Comparison of ENCODE assay signal across 8 cellular contexts in the genomic region with DNA sequence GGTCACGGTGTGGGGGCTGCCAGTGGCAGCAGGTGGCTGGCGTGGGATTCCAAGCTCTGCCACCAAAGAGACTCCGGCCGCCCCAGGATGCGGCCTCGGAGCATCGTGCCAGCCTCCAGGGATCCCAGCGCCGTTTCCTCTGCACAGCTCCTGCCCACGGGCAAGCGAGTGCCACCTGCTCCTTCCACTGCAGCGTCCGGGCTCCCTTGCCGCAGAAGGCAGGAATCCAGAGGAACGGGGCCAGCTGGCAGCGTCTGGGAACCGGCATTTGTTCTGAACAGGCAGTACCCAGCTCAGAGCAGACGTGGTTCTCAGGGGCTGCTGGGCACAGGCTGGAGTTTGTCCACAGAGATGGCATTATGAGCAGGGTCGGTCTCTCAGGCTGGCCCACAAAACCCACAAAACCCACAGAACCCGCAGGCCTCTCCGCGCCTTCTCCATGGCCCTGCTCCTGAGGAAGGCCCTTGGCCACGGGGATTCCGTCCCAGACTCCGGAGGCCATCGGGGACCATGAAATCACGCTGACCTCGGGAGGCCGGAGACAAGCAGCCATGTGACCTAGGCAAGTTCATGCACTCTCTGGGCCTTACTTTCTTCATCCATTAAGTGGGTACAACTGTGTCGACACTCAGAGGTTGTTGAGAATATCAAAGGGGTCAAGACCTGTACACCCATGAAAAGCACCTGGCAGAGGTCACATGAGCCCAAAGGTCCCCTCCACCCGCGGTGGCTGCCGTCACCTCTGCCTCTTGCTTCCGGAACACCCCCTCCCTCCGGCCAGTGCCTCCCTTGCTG. TPM values are rescaled to one million over a fixed set of nuclear protein-coding genes. Genes with fewer than 3 reads are reported as not detected.
A peak's percentile ranks its signal among the peaks of the same experiment; 100 is the strongest.
DNase-seq lines count a peak whose midpoint lies in the region; ATAC-seq and TF ChIP-seq lines count a peak whose summit lies in the region.

No MANE protein-coding gene starts in this region.

- H3K27me3 ChIP-seq in tibial artery, result no peaks in the 10 kb centered on the region

- ATAC-seq in GM18870 (IDR thresholded peaks at IDR 0.05; ENCODE audit: unreplicated experiment), result no peak

- H3K4me1 ChIP-seq in tibial artery, result peaks cover 0 to 27% (median 21%) of the 10 kb centered on the region in 4 donors

- in situ Hi-C loops in T47D (cut with HindIII; ENCODE audit: low pct_unique_long_range_greater_than_20kb, low sequenced_read_pairs), result no loop called here

- WGBS in lower leg skin, 2 donors, result 59 to 67% methylated on average over 27 to 34 of the region's 35 CpGs

- H3K4me3 ChIP-seq in lower leg skin (ENCODE audit: low read depth, poor library complexity, severe bottlenecking) (no peak overlapping the region), tibial artery (peak overlapping the region; percentile 47 to 49)

- H3K36me3 ChIP-seq in tibial artery, result peaks cover 8 to 31% (median 8%) of the 10 kb centered on the region in 3 donors

- DNase-seq in NCI-H2107 (lab: John Stamatoyannopoulos, UW) (peak; percentile 29), T47D (ENCODE audit: low read depth in 1 of 2, low spot score in 1 of 2) (peak; percentile 88 to 89), lower leg skin (ENCODE audit: low spot score in 2 of 2) (peak; percentile 40 to 93), tibial artery (peak; percentile 69 to 97), SHP77 treated with DMSO at 0.1 percent for 48 hours (lab: John Stamatoyannopoulos, UW) (no peak), DMS114 treated with DMSO at 0.1 percent for 48 hours (lab: John Stamatoyannopoulos, UW; ENCODE audit: unreplicated experiment) (no peak)
- no peak for DNase-seq in activated CD8-positive, alpha-beta memory T cell treated with anti-CD3 and anti-CD28 coated beads, Interleukin-2, amount 50 U/mL, for 48 hours

- no peaks in the 10 kb centered on the region for H3K9me3 ChIP-seq in tibial artery

- no peak for TF ChIP-seq POLR2A in lower leg skin (IDR thresholded peaks at IDR 0.05)

- peak overlapping the region; percentile 86 to 87 for H3K27ac ChIP-seq in tibial artery

- intact Hi-C loops in lower leg skin (cut with DNase I; ENCODE audit: low total_unique reads), result loop anchor here (2.0 to 10.0 kb wide), 2 partner anchors 63 to 169 kb away; no protein-coding TSS in a partner anchor
- intact Hi-C loops in tibial artery (cut with DNase I; ENCODE audit: low total_unique reads), result loop anchor here (5.0 kb wide), 1 partner anchor 182 kb away; no protein-coding TSS in a partner anchor

- no peak for TF ChIP-seq CTCF in lower leg skin (IDR thresholded peaks at IDR 0.05)
- no peak for TF ChIP-seq CTCF in tibial artery (IDR thresholded peaks at IDR 0.05)

RNA-seq across cellular contexts. Expression of a gene that starts 17.8 kb away (rescaled TPM):
- total RNA-seq in lower leg skin, result 10 to 100 TPM in 2 of 4 donors, 1 to 10 TPM in 2; 9.9 to 15.6 (median 11.0) TPM

RNA-seq across cellular contexts. Expression of a gene that starts 34.6 kb away (rescaled TPM):
- 1,000 to 10,000 TPM; 1,489 to 2,016 (median 1,611) TPM for total RNA-seq in lower leg skin

Comparison
In these comparisons a context has a peak if more than half of its experiments do, and no peak if none do; other contexts are left out.
1. DNase-seq: peak in NCI-H2107 (single experiment), T47D (2 of 2), lower leg skin (2 of 2) and tibial artery (2 of 2); none in activated CD8-positive, alpha-beta memory T cell treated with anti-CD3 and anti-CD28 coated beads, Interleukin-2, amount 50 U/mL, for 48 hours (single experiment), SHP77 treated with DMSO at 0.1 percent for 48 hours (single experiment) and DMS114 treated with DMSO at 0.1 percent for 48 hours (single experiment).